In genomic region chr11:128474036-128474874, GRCh38 we compare ENCODE assay signal across 8 cellular contexts.
DNase-seq lines count a peak whose midpoint lies in the region; ATAC-seq and TF ChIP-seq lines count a peak whose summit lies in the region.
"Had no signal": no experiment of that assay in that cellular context is flagged by ENCODE, and none has a peak within 500 bp of the region (broad histone marks: within the 10 kb centered on the region; RNA-seq: fewer than 3 reads in every experiment).

No MANE protein-coding gene starts in this region.

- no peaks in the 10 kb centered on the region for H3K27me3 Mint-ChIP-seq in activated CD8-positive, alpha-beta T cell treated with anti-CD3 and anti-CD28 coated beads, Interleukin-2, amount 10 ng/mL, durations not matched to agents 7 days and 5 days (ENCODE audit: low read depth)

- peak; percentile 62 for DNase-seq in Jurkat, Clone E6-1 (ENCODE audit: low read depth, low spot score)
- no peak for DNase-seq in activated CD8-positive, alpha-beta T cell treated with anti-CD3 and anti-CD28 coated beads, Interleukin-2, amount 10 ng/mL, durations not matched to agents 7 days and 5 days
- DNase-seq in hepatocyte (ENCODE audit: low spot score), result no peak
- no peak for DNase-seq in stimulated activated effector memory CD8-positive, alpha-beta T cell treated with anti-CD3 and anti-CD28 coated beads, Interleukin-12 subunit alpha, Interleukin-12 subunit beta, amount 100 ng/mL, for 72 hours (ENCODE audit: low spot score in 2 of 2)
- DNase-seq in A172 (ENCODE audit: low spot score), result no peak
- DNase-seq in NCI-H345 treated with DMSO at 0.1 percent for 48 hours (lab: John Stamatoyannopoulos, UW; ENCODE audit: unreplicated experiment), result no peak
- DNase-seq: NCI-H1092 had no signal

- peak overlapping the region; percentile 85 for H3K27ac Mint-ChIP-seq in activated CD8-positive, alpha-beta T cell treated with anti-CD3 and anti-CD28 coated beads, Interleukin-2, amount 10 ng/mL, durations not matched to agents 7 days and 5 days
- peak overlapping the region; percentile 96 for H3K27ac Mint-ChIP-seq in stimulated activated effector memory CD8-positive, alpha-beta T cell treated with anti-CD3 and anti-CD28 coated beads, Interleukin-12 subunit alpha, Interleukin-12 subunit beta, amount 100 ng/mL, for 72 hours

- peaks cover 23% of the 10 kb centered on the region for H3K79me2 ChIP-seq in hepatocyte

- no peaks in the 10 kb centered on the region for H3K9me3 ChIP-seq in hepatocyte (ENCODE audit: low read depth)

- H3K4me2 ChIP-seq in hepatocyte, result no peak overlapping the region

- ATAC-seq in activated CD8-positive, alpha-beta T cell treated with anti-CD3 and anti-CD28 coated beads, Interleukin-2, amount 10 ng/mL, durations not matched to agents 7 days and 5 days, result no peak
- ATAC-seq in stimulated activated effector memory CD8-positive, alpha-beta T cell treated with anti-CD3 and anti-CD28 coated beads, Interleukin-12 subunit alpha, Interleukin-12 subunit beta, amount 100 ng/mL, for 72 hours, result no peak
- no peak for ATAC-seq in GM19023 (IDR thresholded peaks at IDR 0.05; ENCODE audit: unreplicated experiment)

- peak overlapping the region; percentile 11 for H3K27ac ChIP-seq in hepatocyte

- H3K27me3 ChIP-seq in hepatocyte, result no peaks in the 10 kb centered on the region

- POLR2A ChIA-PET in activated CD8-positive, alpha-beta T cell treated with anti-CD3 and anti-CD28 coated beads, Interleukin-2, amount 10 ng/mL, durations not matched to agents 7 days and 5 days (lab: Charles Lee), result interaction anchor here (0.6 to 11.1 kb wide), 16 partner anchors 13 to 183 kb away, joined by 3 to 230 read pairs (median 6); no protein-coding TSS in a partner anchor

- no peak overlapping the region for H2AFZ ChIP-seq in hepatocyte

- H3K4me3 ChIP-seq in Jurkat, Clone E6-1 (ENCODE audit: low read length), result peak overlapping the region; percentile 17
- no peak overlapping the region for H3K4me3 ChIP-seq in hepatocyte

- peaks cover 96% of the 10 kb centered on the region for H3K36me3 Mint-ChIP-seq in activated CD8-positive, alpha-beta T cell treated with anti-CD3 and anti-CD28 coated beads, Interleukin-2, amount 10 ng/mL, durations not matched to agents 7 days and 5 days (ENCODE audit: low read depth)
- peaks cover 100% of the 10 kb centered on the region for H3K36me3 Mint-ChIP-seq in stimulated activated effector memory CD8-positive, alpha-beta T cell treated with anti-CD3 and anti-CD28 coated beads, Interleukin-12 subunit alpha, Interleukin-12 subunit beta, amount 100 ng/mL, for 72 hours

- no peaks in the 10 kb centered on the region for H3K9me3 Mint-ChIP-seq in activated CD8-positive, alpha-beta T cell treated with anti-CD3 and anti-CD28 coated beads, Interleukin-2, amount 10 ng/mL, durations not matched to agents 7 days and 5 days (ENCODE audit: insufficient read depth)
- no peaks in the 10 kb centered on the region for H3K9me3 Mint-ChIP-seq in stimulated activated effector memory CD8-positive, alpha-beta T cell treated with anti-CD3 and anti-CD28 coated beads, Interleukin-12 subunit alpha, Interleukin-12 subunit beta, amount 100 ng/mL, for 72 hours

- H3K4me1 ChIP-seq in hepatocyte (ENCODE audit: insufficient read depth), result peaks cover 23% of the 10 kb centered on the region

- peaks cover 96% of the 10 kb centered on the region for H3K4me1 Mint-ChIP-seq in activated CD8-positive, alpha-beta T cell treated with anti-CD3 and anti-CD28 coated beads, Interleukin-2, amount 10 ng/mL, durations not matched to agents 7 days and 5 days (ENCODE audit: low read depth)
- peaks cover 97% of the 10 kb centered on the region for H3K4me1 Mint-ChIP-seq in stimulated activated effector memory CD8-positive, alpha-beta T cell treated with anti-CD3 and anti-CD28 coated beads, Interleukin-12 subunit alpha, Interleukin-12 subunit beta, amount 100 ng/mL, for 72 hours

- H3K36me3 ChIP-seq in hepatocyte (replicated peaks; ENCODE audit: insufficient read depth, low read depth), result no peaks in the 10 kb centered on the region

- CTCF ChIA-PET in activated CD8-positive, alpha-beta T cell treated with anti-CD3 and anti-CD28 coated beads, Interleukin-2, amount 10 ng/mL, durations not matched to agents 7 days and 5 days (lab: Charles Lee), result interaction anchor here (0.7 to 9.4 kb wide), 19 partner anchors 8 to 188 kb away, joined by 3 to 118 read pairs (median 6); no protein-coding TSS in a partner anchor

- H3K4me3 Mint-ChIP-seq in activated CD8-positive, alpha-beta T cell treated with anti-CD3 and anti-CD28 coated beads, Interleukin-2, amount 10 ng/mL, durations not matched to agents 7 days and 5 days, result peak overlapping the region; percentile 56
- H3K4me3 Mint-ChIP-seq in stimulated activated effector memory CD8-positive, alpha-beta T cell treated with anti-CD3 and anti-CD28 coated beads, Interleukin-12 subunit alpha, Interleukin-12 subunit beta, amount 100 ng/mL, for 72 hours, result peak overlapping the region; percentile 71

- H4K20me1 ChIP-seq in hepatocyte (ENCODE audit: insufficient read depth, poor library complexity, severe bottlenecking), result no peaks in the 10 kb centered on the region

- TF ChIP-seq CTCF in hepatocyte (IDR thresholded peaks at IDR 0.05; ENCODE audit: poor library complexity), result no peak

- no peaks in the 10 kb centered on the region for H3K9me2 ChIP-seq in hepatocyte (replicated peaks; ENCODE audit: insufficient read depth)

- 77% methylated on average over 8 of the region's 8 CpGs for WGBS in hepatocyte (ENCODE audit: low lambda C conversion rate, missing lambda C conversion rate)
